24 cellular contexts compared by ENCODE assay signal in genomic region chr2:238702276-238702675, GRCh38.
"Had no signal": no experiment of that assay in that cellular context is flagged by ENCODE, and none has a peak within 500 bp of the region (broad histone marks: within the 10 kb centered on the region; RNA-seq: fewer than 3 reads in every experiment).

No MANE protein-coding gene starts in this region.

- H3K27ac Mint-ChIP-seq: activated CD8-positive, alpha-beta memory T cell treated with anti-CD3 and anti-CD28 coated beads, Interleukin-2, amount 10 ng/mL, durations not matched to agents 7 days and 5 days; activated CD8-positive, alpha-beta T cell treated with anti-CD3 and anti-CD28 coated beads, Interleukin-2, amount 10 ng/mL, durations not matched to agents 7 days and 5 days; activated naive CD4-positive, alpha-beta T cell treated with anti-CD3 and anti-CD28 coated beads, Interleukin-2, amount 50 U/mL, for 72 hours; activated naive CD8-positive, alpha-beta T cell treated with anti-CD3 and anti-CD28 coated beads, Interleukin-2, amount 50 U/mL, for 24 hours; T-helper 17 cell; WTC11 had no signal

- H3K9me3 ChIP-seq: ascending aorta, body of pancreas had no signal

- H3K4me3 ChIP-seq: ascending aorta, body of pancreas had no signal

- H3K27ac ChIP-seq: ascending aorta, body of pancreas, KMS-11 had no signal

- ATAC-seq: activated CD8-positive, alpha-beta memory T cell treated with anti-CD3 and anti-CD28 coated beads, Interleukin-2, amount 10 ng/mL, durations not matched to agents 7 days and 5 days; activated CD8-positive, alpha-beta T cell treated with anti-CD3 and anti-CD28 coated beads, Interleukin-2, amount 10 ng/mL, durations not matched to agents 7 days and 5 days; activated naive CD4-positive, alpha-beta T cell treated with anti-CD3 and anti-CD28 coated beads, Interleukin-2, amount 50 U/mL, for 72 hours; activated T-cell treated with anti-CD3 and anti-CD28 coated beads, Interleukin-2, amount 50 U/mL, for 4 hours; T-helper 17 cell; WTC11 had no signal

- H3K4me3 Mint-ChIP-seq: activated CD8-positive, alpha-beta memory T cell treated with anti-CD3 and anti-CD28 coated beads, Interleukin-2, amount 10 ng/mL, durations not matched to agents 7 days and 5 days; activated CD8-positive, alpha-beta T cell treated with anti-CD3 and anti-CD28 coated beads, Interleukin-2, amount 10 ng/mL, durations not matched to agents 7 days and 5 days; activated naive CD8-positive, alpha-beta T cell treated with anti-CD3 and anti-CD28 coated beads, Interleukin-2, amount 50 U/mL, for 24 hours; activated T-cell treated with anti-CD3 and anti-CD28 coated beads, Interleukin-2, amount 50 U/mL, for 4 hours; T-helper 17 cell; WTC11 had no signal

- H3K36me3 Mint-ChIP-seq: activated CD8-positive, alpha-beta memory T cell treated with anti-CD3 and anti-CD28 coated beads, Interleukin-2, amount 10 ng/mL, durations not matched to agents 7 days and 5 days; activated naive CD4-positive, alpha-beta T cell treated with anti-CD3 and anti-CD28 coated beads, Interleukin-2, amount 50 U/mL, for 72 hours; WTC11 had no signal

- H3K9me3 Mint-ChIP-seq: activated naive CD4-positive, alpha-beta T cell treated with anti-CD3 and anti-CD28 coated beads, Interleukin-2, amount 50 U/mL, for 72 hours; activated naive CD8-positive, alpha-beta T cell treated with anti-CD3 and anti-CD28 coated beads, Interleukin-2, amount 50 U/mL, for 24 hours; activated T-cell treated with anti-CD3 and anti-CD28 coated beads, Interleukin-2, amount 50 U/mL, for 4 hours had no signal

- H3K9ac ChIP-seq: KMS-11 had no signal

- DNase-seq: activated CD4-positive, alpha-beta T cell treated with anti-CD3 and anti-CD28 coated beads for 48 hours; activated CD4-positive, alpha-beta T cell treated with anti-CD3 and anti-CD28 coated beads, Interleukin-2, amount 50 U/mL, for 4 hours; activated CD4-positive, CD25-positive, alpha-beta regulatory T cell treated with anti-CD3 and anti-CD28 coated beads, Interleukin-2, amount 50 U/mL, for 72 hours; activated CD8-positive, alpha-beta memory T cell treated with anti-CD3 and anti-CD28 coated beads, Interleukin-2, amount 10 ng/mL, durations not matched to agents 7 days and 5 days; activated CD8-positive, alpha-beta T cell treated with anti-CD3 and anti-CD28 coated beads, Interleukin-2, amount 10 ng/mL, durations not matched to agents 7 days and 5 days; activated effector memory CD4-positive, alpha-beta T cell treated with anti-CD3 and anti-CD28 coated beads, Interleukin-2, amount 50 U/mL, for 16 hours; activated naive CD4-positive, alpha-beta T cell treated with Interleukin-2 at 50 U/mL for 16 hours; activated naive CD8-positive, alpha-beta T cell treated with anti-CD3 and anti-CD28 coated beads, Interleukin-2, amount 50 U/mL, for 24 hours; activated T-cell treated with anti-CD3 and anti-CD28 coated beads, Interleukin-2, amount 50 U/mL, for 4 hours; amniotic stem cell; body of pancreas; NCI-H1092; NCI-H1930; NCI-H2171; NCI-H2227 treated with DMSO at 0.1 percent for 48 hours; NCI-H526; NCI-H82; SIG-M5; T-helper 17 cell; T-helper 9 cell had no signal

- H3K4me1 ChIP-seq: body of pancreas had no signal

- H3K4me1 Mint-ChIP-seq: activated CD8-positive, alpha-beta memory T cell treated with anti-CD3 and anti-CD28 coated beads, Interleukin-2, amount 10 ng/mL, durations not matched to agents 7 days and 5 days; activated naive CD8-positive, alpha-beta T cell treated with anti-CD3 and anti-CD28 coated beads, Interleukin-2, amount 50 U/mL, for 24 hours; WTC11 had no signal

- H3K36me3 ChIP-seq: ascending aorta had no signal

- H3K27me3 ChIP-seq: ascending aorta, body of pancreas had no signal

- H3K4me2 ChIP-seq: KMS-11 had no signal
